8 cellular contexts compared by ENCODE assay signal in the genomic region with DNA sequence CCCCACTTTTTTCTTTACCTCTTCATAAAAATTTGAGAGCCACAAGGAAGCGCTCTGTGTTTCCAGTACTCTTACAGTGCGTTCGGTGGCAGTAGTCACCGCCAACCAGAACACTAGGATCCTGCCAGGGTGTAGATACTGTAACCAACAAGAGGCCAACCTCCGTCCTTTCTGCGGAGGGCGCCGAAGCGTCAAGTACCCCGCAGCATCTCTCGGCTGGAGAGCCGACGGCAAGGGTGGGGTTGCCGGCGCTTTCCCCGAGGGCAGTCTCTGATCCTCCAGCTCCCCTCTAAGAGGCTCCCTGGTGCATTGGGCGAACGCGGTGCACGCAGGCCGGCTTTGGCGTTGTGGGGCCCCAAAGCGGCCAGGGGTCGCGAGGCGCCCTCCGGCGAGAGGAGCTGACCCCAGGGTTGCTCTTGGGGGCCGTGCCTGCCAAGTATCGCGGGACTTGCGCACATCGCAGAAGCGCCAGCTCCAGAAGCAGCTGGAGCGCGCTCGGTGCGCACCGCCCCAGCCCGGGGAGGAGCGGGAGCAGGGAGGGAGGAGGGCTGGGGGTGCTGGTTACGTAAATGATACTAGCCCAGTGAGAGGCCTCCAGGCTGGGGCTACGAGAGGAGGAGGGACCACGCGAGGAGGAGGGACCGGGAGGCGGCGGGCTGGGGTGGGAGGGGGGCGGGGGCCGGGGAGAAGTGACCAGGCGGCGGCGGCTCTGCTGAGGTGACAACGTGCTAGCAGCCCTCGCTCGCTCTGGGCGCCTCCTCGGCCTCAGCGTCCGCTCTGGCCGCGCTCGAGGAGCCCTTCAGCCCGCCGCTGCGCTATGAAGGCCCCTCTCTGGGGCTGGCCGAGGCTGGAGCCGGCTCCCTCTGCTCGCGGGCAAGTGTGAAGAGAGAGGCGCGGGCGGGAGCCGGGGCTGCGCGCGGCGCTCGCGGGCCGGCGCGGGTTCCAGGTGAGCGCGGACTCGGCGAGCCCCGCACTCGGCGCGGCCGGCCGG. TPM values are rescaled to one million over a fixed set of nuclear protein-coding genes. Genes with fewer than 3 reads are reported as not detected.
DNase-seq lines count a peak whose midpoint lies in the region; ATAC-seq and TF ChIP-seq lines count a peak whose summit lies in the region.

A gene (plus strand): TSS at position 692 of the 991 bp plus-strand sequence.

- ATAC-seq in GM21737 (IDR thresholded peaks at IDR 0.05; ENCODE audit: unreplicated experiment) (no peak), HG02885 (IDR thresholded peaks at IDR 0.05; ENCODE audit: poor library complexity, unreplicated experiment) (no peak), T-cell (replicated peaks in 1 of 4) (no peak)

- intact Hi-C loops in esophagus muscularis mucosa (cut with DNase I): no loop called here
- intact Hi-C loops in CD4-positive, alpha-beta memory T cell (cut with micrococcal nuclease): no loop called here

- H3K9ac ChIP-seq in NT2/D1 (ENCODE audit: insufficient read length, low read depth): peak within 1 kb of the TSS; percentile 92
- peak within 1 kb of the TSS; percentile 60 for H3K9ac ChIP-seq in neuronal stem cell (ENCODE audit: low read depth, low read length, poor library complexity)

- H3K23ac ChIP-seq in neuronal stem cell (ENCODE audit: low read depth, low read length, poor library complexity): no peak within 1 kb of the TSS

- no peaks in the 10 kb centered on the region for H3K36me3 Mint-ChIP-seq in T-cell
- H3K36me3 Mint-ChIP-seq in CD4-positive, alpha-beta memory T cell: no peaks in the 10 kb centered on the region

- H3K4me1 Mint-ChIP-seq in T-cell: peaks cover 0 to 6% (median 0%) of the 10 kb centered on the region in 3 donors
- H3K4me1 Mint-ChIP-seq in CD4-positive, alpha-beta memory T cell: peaks cover 0 to 8% (median 1%) of the 10 kb centered on the region in 4 donors

- H3K27me3 Mint-ChIP-seq in T-cell: peaks cover 24 to 29% of the 10 kb centered on the region in 2 donors
- peaks cover 10% of the 10 kb centered on the region in 2 donors for H3K27me3 Mint-ChIP-seq in CD4-positive, alpha-beta memory T cell

- H3K27ac Mint-ChIP-seq in T-cell: no peak within 1 kb of the TSS
- H3K27ac Mint-ChIP-seq in CD4-positive, alpha-beta memory T cell: peak within 1 kb of the TSS in 1 of 7 donors; percentile 64

- CTCF ChIA-PET in HEK293 (lab: Yijun Ruan, JAX) (interaction anchor here (0.5 kb wide), 1 partner anchor 462 kb away, joined by 3 read pairs; no protein-coding TSS in a partner anchor), T-cell (lab: Charles Lee) (no interaction called here)
- CTCF ChIA-PET in CD4-positive, alpha-beta memory T cell (lab: Charles Lee; ENCODE audit: partially characterized antibody): no interaction called here

- H3K4ac ChIP-seq in neuronal stem cell (ENCODE audit: low read length): no peak within 1 kb of the TSS

- H3K36me3 ChIP-seq in HEK293 (ENCODE audit: control insufficient read depth in 2 of 2, insufficient read depth in 1 of 2, low read length in 2 of 2) (no peaks in the 10 kb centered on the region), NT2/D1 (ENCODE audit: insufficient read depth, insufficient read length, low read length) (no peaks in the 10 kb centered on the region), esophagus muscularis mucosa (no peaks in the 10 kb centered on the region), neuronal stem cell (replicated peaks in 1 of 2; ENCODE audit: control insufficient read depth in 2 of 2, insufficient read depth in 2 of 2, low read length in 2 of 2) (no peaks in the 10 kb centered on the region)
- H3K36me3 ChIP-seq in CD4-positive, alpha-beta memory T cell (ENCODE audit: insufficient read depth, low read length): no peaks in the 10 kb centered on the region

- no peak for TF ChIP-seq CTCF in HEK293 (tag by site-specific recombination; IDR thresholded peaks at IDR 0.05)
- TF ChIP-seq CTCF in esophagus muscularis mucosa (IDR thresholded peaks at IDR 0.05): no peak

- H3K9me3 ChIP-seq in HEK293 (ENCODE audit: control insufficient read depth, insufficient read depth, low read depth, low read length) (no peaks in the 10 kb centered on the region), NT2/D1 (ENCODE audit: insufficient read depth, low read length) (no peaks in the 10 kb centered on the region), esophagus muscularis mucosa (no peaks in the 10 kb centered on the region), neuronal stem cell (replicated peaks in 1 of 2; ENCODE audit: control insufficient read depth in 2 of 2, insufficient read depth in 1 of 2, low read depth in 1 of 2, low read length in 2 of 2) (no peaks in the 10 kb centered on the region)
- H3K9me3 ChIP-seq in CD4-positive, alpha-beta memory T cell (ENCODE audit: control insufficient read depth in 1 of 2, low read length in 2 of 2): no peaks in the 10 kb centered on the region

- no peaks in the 10 kb centered on the region for H3K79me1 ChIP-seq in neuronal stem cell (ENCODE audit: low read depth, low read length)

- H2BK120ac ChIP-seq in neuronal stem cell (ENCODE audit: low read depth, low read length): no peak within 1 kb of the TSS

- H3K14ac ChIP-seq in neuronal stem cell (ENCODE audit: low read length): no peak within 1 kb of the TSS

- peak within 1 kb of the TSS; percentile 99 for H2AFZ ChIP-seq in neuronal stem cell (ENCODE audit: low read length)

- H3K9me3 Mint-ChIP-seq in T-cell: peaks cover 0 to 3% (median 0%) of the 10 kb centered on the region in 3 donors
- peaks cover 0 to 29% (median 10%) of the 10 kb centered on the region in 8 donors for H3K9me3 Mint-ChIP-seq in CD4-positive, alpha-beta memory T cell

- no peak within 1 kb of the TSS for H2BK5ac ChIP-seq in neuronal stem cell (ENCODE audit: low read length)

- H2AK5ac ChIP-seq in neuronal stem cell (ENCODE audit: low read depth, low read length): no peak within 1 kb of the TSS

- H2BK12ac ChIP-seq in neuronal stem cell (ENCODE audit: low read length): no peak within 1 kb of the TSS

- POLR2A ChIA-PET in HEK293 (lab: Yijun Ruan, JAX): no interaction called here
- POLR2A ChIA-PET in T-cell (lab: Charles Lee): no interaction called here
- POLR2A ChIA-PET in CD4-positive, alpha-beta memory T cell (lab: Charles Lee; ENCODE audit: partially characterized antibody): no interaction called here

- no peak within 1 kb of the TSS for H3K4me3 Mint-ChIP-seq in T-cell
- peak within 1 kb of the TSS in 2 of 8 donors; percentile 20 to 52 for H3K4me3 Mint-ChIP-seq in CD4-positive, alpha-beta memory T cell

- no peak within 1 kb of the TSS for H2BK15ac ChIP-seq in neuronal stem cell (ENCODE audit: low read length)

- TF ChIP-seq EP300 in esophagus muscularis mucosa (IDR thresholded peaks at IDR 0.05): no peak

- no peak within 1 kb of the TSS for H4K8ac ChIP-seq in neuronal stem cell (ENCODE audit: low read depth, low read length)

- H3K4me1 ChIP-seq in HEK293 (ENCODE audit: control insufficient read depth, insufficient read depth, low read length) (no peaks in the 10 kb centered on the region; the same call in 1 of the 2 replicates), NT2/D1 (ENCODE audit: insufficient read depth, insufficient read length) (peaks cover 2% of the 10 kb centered on the region), esophagus muscularis mucosa (peaks cover 0 to 27% (median 22%) of the 10 kb centered on the region in 4 donors), neuronal stem cell (ENCODE audit: control insufficient read depth in 2 of 2, insufficient read depth in 1 of 2, low read depth in 1 of 2, low read length in 2 of 2) (peaks cover 0 to 4% of the 10 kb centered on the region in 2 donors)
- no peaks in the 10 kb centered on the region for H3K4me1 ChIP-seq in CD4-positive, alpha-beta memory T cell (ENCODE audit: insufficient read depth, low read length)

- no peak for TF ChIP-seq POLR2A in esophagus muscularis mucosa (IDR thresholded peaks at IDR 0.05; ENCODE audit: low read depth)

- peak within 1 kb of the TSS; percentile 78 for H3K4me2 ChIP-seq in neuronal stem cell (ENCODE audit: insufficient read depth, low read length, poor library complexity, severe bottlenecking)

- no peak within 1 kb of the TSS; the same call in 1 of the 2 replicates for H3K27ac ChIP-seq in HEK293 (ENCODE audit: extremely low read depth, low read depth, low read length)
- H3K27ac ChIP-seq in esophagus muscularis mucosa (replicated peaks in 1 of 4): no peak within 1 kb of the TSS
- no peak within 1 kb of the TSS for H3K27ac ChIP-seq in neuronal stem cell (replicated peaks; ENCODE audit: low read length)
- H3K27ac ChIP-seq in CD4-positive, alpha-beta memory T cell (ENCODE audit: low read depth, low read length): no peak within 1 kb of the TSS

- H3K27me3 ChIP-seq in NT2/D1 (ENCODE audit: insufficient read depth, insufficient read length): peaks cover 31% of the 10 kb centered on the region
- H3K27me3 ChIP-seq in esophagus muscularis mucosa: peaks cover 0 to 42% (median 2%) of the 10 kb centered on the region in 4 donors
- H3K27me3 ChIP-seq in neuronal stem cell (ENCODE audit: control insufficient read depth in 3 of 3, insufficient read depth in 3 of 3, low read depth in 1 of 3, low read length in 3 of 3): peaks cover 5 to 28% (median 7%) of the 10 kb centered on the region in 3 experiments
- no peaks in the 10 kb centered on the region for H3K27me3 ChIP-seq in CD4-positive, alpha-beta memory T cell (ENCODE audit: insufficient read depth, low read length)

- DNase-seq in NT2/D1 (ENCODE audit: low read depth, low spot score): peak; percentile 91
- DNase-seq in esophagus muscularis mucosa (ENCODE audit: extremely low spot score): no peak
- DNase-seq in neuronal stem cell (ENCODE audit: low spot score): peak; percentile 84
- no peak for DNase-seq in T-cell
- no peak for DNase-seq in CD4-positive, alpha-beta memory T cell

- H4K91ac ChIP-seq in neuronal stem cell (ENCODE audit: low read depth, low read length, poor library complexity): no peak within 1 kb of the TSS

- 6% methylated on average over 19 of the region's 93 CpGs for WGBS in esophagus muscularis mucosa
- WGBS in neuronal stem cell (ENCODE audit: extremely low coverage in 2 of 2, insufficient read length in 2 of 2, insufficient replicate concordance in 1 of 2), 2 donors: no CpG with 5 or more reads among the region's 93 CpGs

- H3K4me3 ChIP-seq in HEK293 (ENCODE audit: low read depth, low read length) (peak within 1 kb of the TSS; percentile 59), NT2/D1 (ENCODE audit: insufficient read length, low read depth) (peak within 1 kb of the TSS; percentile 81), esophagus muscularis mucosa (peak within 1 kb of the TSS; percentile 35 to 46 (median 40)), neuronal stem cell (ENCODE audit: low read length in 2 of 2) (peak within 1 kb of the TSS; percentile 62 to 91)
- no peak within 1 kb of the TSS for H3K4me3 ChIP-seq in CD4-positive, alpha-beta memory T cell (ENCODE audit: low read length in 2 of 2)

- peak within 1 kb of the TSS; percentile 96 for H3K18ac ChIP-seq in neuronal stem cell (ENCODE audit: low read length)

TF ChIP-seq in HEK293, 187 proteins besides CTCF, POLR2A, EP300 and RAD21 (continues in another document):
- no peak for TF ChIP-seq ZNF155 (tag by site-specific recombination; IDR thresholded peaks at IDR 0.05)

RNA-seq across cellular contexts. Expression of the gene that starts here (rescaled TPM):
- under 1 TPM; 0.34 to 0.50 (median 0.40) TPM for total RNA-seq in esophagus muscularis mucosa
- 1.7 TPM for polyA plus RNA-seq in neuronal stem cell (2013, experiment 1 of 2)
- polyA plus RNA-seq in neuronal stem cell (2013, experiment 2 of 2): 1.8 TPM
- total RNA-seq in T-cell: under 1 TPM in 2 of 5 donors, not detected in 3; 0.10 to 0.47 TPM
- under 1 TPM in 1 of 2 experiments, not detected in 1; 0.79 TPM for total RNA-seq in CD4-positive, alpha-beta memory T cell
- not detected for polyA plus RNA-seq in CD4-positive, alpha-beta memory T cell

Comparison
In these comparisons a context has a peak if more than half of its experiments do, and no peak if none do; other contexts are left out.
1. H3K4me3 ChIP-seq: peak in HEK293 (single experiment), NT2/D1 (single experiment), esophagus muscularis mucosa (4 of 4) and neuronal stem cell (2 of 2); none in CD4-positive, alpha-beta memory T cell (0 of 2).
2. DNase-seq: peak in NT2/D1 (single experiment) and neuronal stem cell (single experiment); none in esophagus muscularis mucosa (single experiment), T-cell (0 of 34) and CD4-positive, alpha-beta memory T cell (0 of 5).